1 cellular context compared by ENCODE assay signal in genomic region chr22:28741758-28742561, GRCh38.
TF ChIP-seq lines count a peak whose summit lies in the region.

TSS of gene CHEK2 (minus strand) at chr22:28741820. CDS start at chr22:28734721, 7,099 bp downstream.
TSS of gene HSCB (plus strand) at chr22:28742039. CDS start at chr22:28742096, 57 bp downstream.

TF ChIP-seq in K562, 482 proteins besides CTCF, POLR2A, EP300 and RAD21 (continued from another document and continues in another):
- TF ChIP-seq ZBTB40 (IDR thresholded peaks at IDR 0.05) (peak; percentile 88), ZBTB40 (CRISPR knock-in tag; IDR thresholded peaks at IDR 0.05) (no peak), STAT6 (CRISPR knock-in tag; IDR thresholded peaks at IDR 0.05) (no peak), MAX (CRISPR knock-in tag; IDR thresholded peaks at IDR 0.05) (no peak; the same call in 1 of the 2 replicates), COPS2 (conservative IDR thresholded peaks at IDR 0.05) (no peak), NBN (IDR thresholded peaks at IDR 0.05; ENCODE audit: low read depth) (no peak), ZNF408 (CRISPR knock-in tag; IDR thresholded peaks at IDR 0.05; ENCODE audit: low read depth) (no peak), RREB1 (CRISPR knock-in tag; IDR thresholded peaks at IDR 0.05) (no peak), CEBPG (CRISPR knock-in tag; IDR thresholded peaks at IDR 0.05) (no peak), CEBPG (tag; conservative IDR thresholded peaks at IDR 0.05 in 1 of 2, IDR thresholded peaks at IDR 0.05 in 1 of 2) (no peak), TCFL5 (CRISPR knock-in tag; conservative IDR thresholded peaks at IDR 0.05) (no peak), ZMIZ1 (IDR thresholded peaks at IDR 0.05; ENCODE audit: low read depth in 2 of 2, low read length in 2 of 2) (no peak), PHB2 (IDR thresholded peaks at IDR 0.05; ENCODE audit: low read depth) (no peak), ZNF263 (CRISPR knock-in tag; IDR thresholded peaks at IDR 0.05; ENCODE audit: borderline replicate concordance) (no peak; the same call in 1 of the 2 replicates), IRF9 (tag; IDR thresholded peaks at IDR 0.05) (no peak), CREM (IDR thresholded peaks at IDR 0.05; ENCODE audit: low read depth) (peak; percentile 90), TARDBP (IDR thresholded peaks at IDR 0.05) (no peak), ZNF175 (CRISPR knock-in tag; IDR thresholded peaks at IDR 0.05; ENCODE audit: low read depth) (no peak), TRIM25 (IDR thresholded peaks at IDR 0.05; ENCODE audit: borderline replicate concordance) (no peak), GABPB1 (CRISPR knock-in tag; IDR thresholded peaks at IDR 0.05) (peak; percentile 91), ZBTB17 (CRISPR knock-in tag; IDR thresholded peaks at IDR 0.05) (no peak), EGR1 (conservative IDR thresholded peaks at IDR 0.05) (peak; percentile 28), ZNF174 (CRISPR knock-in tag; IDR thresholded peaks at IDR 0.05) (no peak), PREB (CRISPR knock-in tag; IDR thresholded peaks at IDR 0.05) (no peak), XRCC4 (IDR thresholded peaks at IDR 0.05; ENCODE audit: extremely low read depth, insufficient read depth, insufficient read length) (no peak)
